ENCODE assay signal across 8 cellular contexts in genomic region chr16:48353565-48354163, GRCh38.
A peak's percentile ranks its signal among the peaks of the same experiment; 100 is the strongest.
DNase-seq lines count a peak whose midpoint lies in the region; ATAC-seq and TF ChIP-seq lines count a peak whose summit lies in the region.

No MANE protein-coding gene starts in this region.

- ATAC-seq in HG02678 (IDR thresholded peaks at IDR 0.05; ENCODE audit: unreplicated experiment) = peak; percentile 85
- ATAC-seq in GM19455 (IDR thresholded peaks at IDR 0.05; ENCODE audit: unreplicated experiment) = no peak

- DNase-seq in NCI-H2107 (lab: John Stamatoyannopoulos, UW) (peak; percentile 33), UCSD-AML1 (lab: John Stamatoyannopoulos, UW; ENCODE audit: unreplicated experiment) (peak; percentile 63), brain pericyte (ENCODE audit: low read depth, low spot score) (peak; percentile 39), islet precursor cell (peak; percentile 77)
- DNase-seq in stimulated activated CD4-positive, alpha-beta T cell treated with anti-CD3 and anti-CD28 coated beads, Interleukin-4, amount 100 ng/mL, for 1 hour = peak; percentile 49

- TF ChIP-seq CTCF in GM12873 (IDR thresholded peaks at IDR 0.05; ENCODE audit: insufficient read depth, low read depth, low read length, missing control alignments) = peak; percentile 86
